In genomic region chr15:53808058-53808703, GRCh38 we compare ENCODE assay signal across 8 cellular contexts. TPM values are rescaled to one million over a fixed set of nuclear protein-coding genes. Genes with fewer than 3 reads are reported as not detected.
DNase-seq lines count a peak whose midpoint lies in the region; ATAC-seq and TF ChIP-seq lines count a peak whose summit lies in the region.

No MANE protein-coding gene starts in this region.

- intact Hi-C loops in A673 (cut with micrococcal nuclease; ENCODE audit: unreplicated experiment) (no loop called here), left ventricle myocardium inferior (cut with micrococcal nuclease) (no loop called here)

- H3K9me3 ChIP-seq in A673 (ENCODE audit: low read depth, low read length, poor library complexity, severe bottlenecking) (no peaks in the 10 kb centered on the region), left ventricle myocardium inferior (replicated peaks) (no peaks in the 10 kb centered on the region)

- H3K27me3 ChIP-seq in A673 (replicated peaks; ENCODE audit: insufficient read depth, low read depth, low read length, poor library complexity), result no peaks in the 10 kb centered on the region
- no peaks in the 10 kb centered on the region for H3K27me3 ChIP-seq in left ventricle myocardium inferior (ENCODE audit: low read depth)

- H3K4me3 ChIP-seq in A673 (ENCODE audit: low read depth, low read length, poor library complexity, severe bottlenecking) (no peak overlapping the region), left ventricle myocardium inferior (no peak overlapping the region)

- DNase-seq in A673 (ENCODE audit: low spot score) (peak; percentile 3), RPMI7951 (ENCODE audit: low read depth) (peak; percentile 7), left ventricle myocardium inferior (no peak), GM19240 (ENCODE audit: insufficient read length, low spot score) (no peak), NCI-H1436 treated with DMSO at 0.1 percent for 48 hours (lab: John Stamatoyannopoulos, UW) (no peak)
- no peak for DNase-seq in NK-92 treated with Interleukin-12 subunit alpha and Interleukin-12 subunit beta, amount 100 ng/mL, for 24 hours (lab: John Stamatoyannopoulos, UW)

- H3K27ac ChIP-seq in A673 (ENCODE audit: low read depth, low read length, poor library complexity, severe bottlenecking), result no peak overlapping the region
- peak overlapping the region; percentile 11 for H3K27ac ChIP-seq in left ventricle myocardium inferior (replicated peaks)

- ATAC-seq in GM21423 (IDR thresholded peaks at IDR 0.05; ENCODE audit: unreplicated experiment) (peak; percentile 51), GM19397 (IDR thresholded peaks at IDR 0.05; ENCODE audit: unreplicated experiment) (no peak)

- POLR2A ChIA-PET in A673 (lab: Charles Lee; ENCODE audit: low non-redundant PET), result no interaction called here

- no TSS peak for BruUV-seq in A673 (replicated peaks; lab: Mats Ljungman, UMichigan)

- CTCF ChIA-PET in A673 (lab: Charles Lee), result no interaction called here

- H3K36me3 ChIP-seq in A673 (ENCODE audit: insufficient read depth, low read length, poor library complexity, severe bottlenecking) (no peaks in the 10 kb centered on the region), left ventricle myocardium inferior (no peaks in the 10 kb centered on the region)

- peak; percentile 68 for TF ChIP-seq CTCF in A673 (conservative IDR thresholded peaks at IDR 0.05; ENCODE audit: low read depth, low read length)
- peak; percentile 75 for TF ChIP-seq CTCF in left ventricle myocardium inferior (IDR thresholded peaks at IDR 0.05; ENCODE audit: borderline replicate concordance)

- no peaks in the 10 kb centered on the region for H3K4me1 ChIP-seq in A673 (ENCODE audit: insufficient read depth, low read length, poor library complexity, severe bottlenecking)
- H3K4me1 ChIP-seq in left ventricle myocardium inferior, result peaks cover 3% of the 10 kb centered on the region

RNA-seq across cellular contexts. Expression of gene WDR72, which starts 48.7 kb away (rescaled TPM):
- total RNA-seq in A673 (2021), result not detected in 2 replicates
- 0.39 TPM in 1 of 2 replicates, not detected in the other for total RNA-seq in RPMI7951 (2014; rRNA removed; shearing (Covaris generic))
- total RNA-seq in left ventricle myocardium inferior, result not detected

Comparison
In these comparisons a context has a peak if more than half of its experiments do, and no peak if none do; other contexts are left out.
1. DNase-seq: peak in A673 (single experiment) and RPMI7951 (single experiment); none in left ventricle myocardium inferior (single experiment), GM19240 (single experiment), NCI-H1436 treated with DMSO at 0.1 percent for 48 hours (single experiment) and NK-92 treated with Interleukin-12 subunit alpha and Interleukin-12 subunit beta, amount 100 ng/mL, for 24 hours (single experiment).